In the genomic region with DNA sequence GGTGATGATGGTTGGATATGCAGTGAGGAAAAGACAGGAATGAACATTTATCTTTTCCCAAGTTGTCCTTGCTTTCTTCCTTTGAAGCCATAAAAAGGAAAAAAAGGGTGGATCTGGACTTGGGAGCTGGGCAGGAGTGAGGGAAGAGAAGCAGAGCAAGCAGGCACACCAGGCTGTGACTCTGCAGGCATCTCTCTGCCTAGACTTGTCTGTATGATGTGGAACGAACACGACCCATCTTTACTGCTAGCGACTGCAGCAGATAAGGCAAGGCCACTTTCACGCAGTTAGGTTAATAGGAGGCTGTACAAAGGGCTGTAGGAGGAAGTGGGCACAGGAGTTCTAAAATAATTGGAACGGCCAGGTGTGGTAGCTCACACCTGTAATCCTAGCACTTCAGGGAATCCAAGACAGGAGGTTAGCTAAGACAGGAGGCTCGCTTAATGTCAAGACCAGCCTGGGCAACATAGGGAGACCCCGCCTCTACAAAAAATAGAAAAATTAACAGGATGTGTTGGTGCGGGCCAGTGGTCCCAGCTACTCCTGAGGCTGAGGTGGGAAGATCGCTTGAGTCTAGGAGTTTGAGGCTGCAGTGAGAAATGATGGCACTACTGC, we compare ENCODE assay signal across 9 cellular contexts. TPM values are rescaled to one million over a fixed set of nuclear protein-coding genes. Genes with fewer than 3 reads are reported as not detected.
A peak's percentile ranks its signal among the peaks of the same experiment; 100 is the strongest.
DNase-seq lines count a peak whose midpoint lies in the region; ATAC-seq, FAIRE-seq and TF ChIP-seq lines count a peak whose summit lies in the region.
"Had no signal": no experiment of that assay in that cellular context is flagged by ENCODE, and none has a peak within 500 bp of the region (broad histone marks: within the 10 kb centered on the region; RNA-seq: fewer than 3 reads in every experiment).

No MANE protein-coding gene starts in this region.

- CTCF ChIA-PET in activated naive CD4-positive, alpha-beta T cell treated with anti-CD3 and anti-CD28 coated beads, Interleukin-2, amount 10 ng/mL, durations not matched to agents 7 days and 5 days (lab: Charles Lee) = interaction anchor here (0.6 to 1.7 kb wide), 4 partner anchors 36 to 335 kb away, joined by 3 read pairs; a partner anchor contains a TSS

- TF ChIP-seq CTCF in SU-DHL-6 (IDR thresholded peaks at IDR 0.05; ENCODE audit: insufficient read depth, low read length, poor library complexity, severe bottlenecking) (no peak), foreskin keratinocyte (conservative IDR thresholded peaks at IDR 0.05) (no peak)

- peak; percentile 15 for ATAC-seq in foreskin keratinocyte
- ATAC-seq in stimulated activated effector memory CD8-positive, alpha-beta T cell treated with anti-CD3 and anti-CD28 coated beads, Interleukin-12 subunit alpha, Interleukin-12 subunit beta, amount 100 ng/mL, for 72 hours = no peak

- no peaks in the 10 kb centered on the region for H3K9me2 ChIP-seq in SU-DHL-6 (replicated peaks; ENCODE audit: insufficient read depth, low read length)

- no peak overlapping the region for H3K4me3 Mint-ChIP-seq in activated naive CD4-positive, alpha-beta T cell treated with anti-CD3 and anti-CD28 coated beads, Interleukin-2, amount 10 ng/mL, durations not matched to agents 7 days and 5 days
- peak overlapping the region; percentile 88 for H3K4me3 Mint-ChIP-seq in stimulated activated effector memory CD8-positive, alpha-beta T cell treated with anti-CD3 and anti-CD28 coated beads, Interleukin-12 subunit alpha, Interleukin-12 subunit beta, amount 100 ng/mL, for 72 hours

- peak overlapping the region; percentile 85; the same call in 1 of the 2 replicates for H3K9ac ChIP-seq in SU-DHL-6 (ENCODE audit: low read length)

- no peak overlapping the region for H2AFZ ChIP-seq in SU-DHL-6 (ENCODE audit: low read depth, low read length, severe bottlenecking)

- no peaks in the 10 kb centered on the region for H4K20me1 ChIP-seq in SU-DHL-6 (ENCODE audit: low read depth, low read length)

- FAIRE-seq in GM19239 (lab: Jason Lieb, UNC) (no peak), RCC 7860 (lab: Jason Lieb, UNC) (no peak)
- FAIRE-seq: pancreas had no signal

- DNase-seq in activated naive CD4-positive, alpha-beta T cell treated with anti-CD3 and anti-CD28 coated beads, Interleukin-2, amount 10 ng/mL, durations not matched to agents 7 days and 5 days = no peak
- no peak for DNase-seq in activated naive CD4-positive, alpha-beta T cell (lab: John Stamatoyannopoulos, UW)
- DNase-seq in foreskin keratinocyte = peak; percentile 31 to 60
- no peak for DNase-seq in stimulated activated effector memory CD8-positive, alpha-beta T cell treated with anti-CD3 and anti-CD28 coated beads, Interleukin-12 subunit alpha, Interleukin-12 subunit beta, amount 100 ng/mL, for 72 hours (ENCODE audit: low spot score in 2 of 2)
- no peak for DNase-seq in DMS53 treated with DMSO at 0.1 percent for 48 hours (lab: John Stamatoyannopoulos, UW; ENCODE audit: unreplicated experiment)
- DNase-seq in GM19239 (ENCODE audit: insufficient read length, low spot score) = no peak
- no peak for DNase-seq in RCC 7860 (ENCODE audit: low spot score)

- H3K27me3 Mint-ChIP-seq in activated naive CD4-positive, alpha-beta T cell treated with anti-CD3 and anti-CD28 coated beads, Interleukin-2, amount 10 ng/mL, durations not matched to agents 7 days and 5 days = peaks cover 5% of the 10 kb centered on the region

- H3K4me1 Mint-ChIP-seq in activated naive CD4-positive, alpha-beta T cell treated with anti-CD3 and anti-CD28 coated beads, Interleukin-2, amount 10 ng/mL, durations not matched to agents 7 days and 5 days = peaks cover 40% of the 10 kb centered on the region
- peaks cover 24% of the 10 kb centered on the region for H3K4me1 Mint-ChIP-seq in stimulated activated effector memory CD8-positive, alpha-beta T cell treated with anti-CD3 and anti-CD28 coated beads, Interleukin-12 subunit alpha, Interleukin-12 subunit beta, amount 100 ng/mL, for 72 hours

- no peaks in the 10 kb centered on the region for H3K9me3 ChIP-seq in SU-DHL-6 (ENCODE audit: insufficient read depth, low read length)
- H3K9me3 ChIP-seq: pancreas had no signal

- H3K4me3 ChIP-seq in SU-DHL-6 (ENCODE audit: insufficient read depth, low read length, poor library complexity, severe bottlenecking) = peak overlapping the region; percentile 97

- no peaks in the 10 kb centered on the region; the same call in 1 of the 2 replicates for H3K36me3 ChIP-seq in SU-DHL-6 (ENCODE audit: low read length)
- H3K36me3 ChIP-seq: pancreas had no signal

- H3K27ac ChIP-seq in SU-DHL-6 (ENCODE audit: low read depth, low read length) (no peak overlapping the region), foreskin keratinocyte (no peak overlapping the region)
- H3K27ac ChIP-seq: pancreas had no signal

- peaks cover 35% of the 10 kb centered on the region for H3K79me2 ChIP-seq in SU-DHL-6 (ENCODE audit: insufficient read depth, low read length)

- peaks cover 15% of the 10 kb centered on the region for H3K9me3 Mint-ChIP-seq in activated naive CD4-positive, alpha-beta T cell treated with anti-CD3 and anti-CD28 coated beads, Interleukin-2, amount 10 ng/mL, durations not matched to agents 7 days and 5 days
- peaks cover 2% of the 10 kb centered on the region for H3K9me3 Mint-ChIP-seq in stimulated activated effector memory CD8-positive, alpha-beta T cell treated with anti-CD3 and anti-CD28 coated beads, Interleukin-12 subunit alpha, Interleukin-12 subunit beta, amount 100 ng/mL, for 72 hours

- peaks cover 9% of the 10 kb centered on the region; the same call in 1 of the 2 replicates for H3F3A ChIP-seq in SU-DHL-6 (ENCODE audit: insufficient read depth)

- H3K27me3 ChIP-seq in SU-DHL-6 (ENCODE audit: low read length) = no peaks in the 10 kb centered on the region
- no peaks in the 10 kb centered on the region for H3K27me3 ChIP-seq in foreskin keratinocyte
- H3K27me3 ChIP-seq: pancreas had no signal

- peaks cover 3% of the 10 kb centered on the region for H3K36me3 Mint-ChIP-seq in activated naive CD4-positive, alpha-beta T cell treated with anti-CD3 and anti-CD28 coated beads, Interleukin-2, amount 10 ng/mL, durations not matched to agents 7 days and 5 days
- H3K36me3 Mint-ChIP-seq in stimulated activated effector memory CD8-positive, alpha-beta T cell treated with anti-CD3 and anti-CD28 coated beads, Interleukin-12 subunit alpha, Interleukin-12 subunit beta, amount 100 ng/mL, for 72 hours = peaks cover 13% of the 10 kb centered on the region

- peak overlapping the region; percentile 89 for H3K4me2 ChIP-seq in SU-DHL-6 (ENCODE audit: low read depth, low read length, poor library complexity, severe bottlenecking)

- H3K27ac Mint-ChIP-seq in activated naive CD4-positive, alpha-beta T cell treated with anti-CD3 and anti-CD28 coated beads, Interleukin-2, amount 10 ng/mL, durations not matched to agents 7 days and 5 days = peak overlapping the region; percentile 28
- peak overlapping the region; percentile 71 for H3K27ac Mint-ChIP-seq in stimulated activated effector memory CD8-positive, alpha-beta T cell treated with anti-CD3 and anti-CD28 coated beads, Interleukin-12 subunit alpha, Interleukin-12 subunit beta, amount 100 ng/mL, for 72 hours

- H3K4me1 ChIP-seq in foreskin keratinocyte = peaks cover 21% of the 10 kb centered on the region

RNA-seq across cellular contexts. Expression of a gene that starts 1.0 kb away (rescaled TPM):
- 68.2 and 72.4 TPM in 2 replicates for total RNA-seq in foreskin keratinocyte
- polyA plus RNA-seq in foreskin keratinocyte = 34.8 and 39.2 TPM in 2 replicates

Comparison
In these comparisons a context has a peak if more than half of its experiments do, and no peak if none do; other contexts are left out.
1. DNase-seq: peak in foreskin keratinocyte (2 of 2); none in activated naive CD4-positive, alpha-beta T cell treated with anti-CD3 and anti-CD28 coated beads, Interleukin-2, amount 10 ng/mL, durations not matched to agents 7 days and 5 days (single experiment), activated naive CD4-positive, alpha-beta T cell (0 of 4), stimulated activated effector memory CD8-positive, alpha-beta T cell treated with anti-CD3 and anti-CD28 coated beads, Interleukin-12 subunit alpha, Interleukin-12 subunit beta, amount 100 ng/mL, for 72 hours (0 of 2), DMS53 treated with DMSO at 0.1 percent for 48 hours (single experiment), GM19239 (single experiment) and RCC 7860 (single experiment).